ENCODE assay signal across 9 cellular contexts in genomic region chr19:2290441-2291184, GRCh38. TPM values are rescaled to one million over a fixed set of nuclear protein-coding genes. Genes with fewer than 3 reads are reported as not detected.
DNase-seq lines count a peak whose midpoint lies in the region; ATAC-seq and TF ChIP-seq lines count a peak whose summit lies in the region.
"Had no signal": no experiment of that assay in that cellular context is flagged by ENCODE, and none has a peak within 500 bp of the region (broad histone marks: within the 10 kb centered on the region; RNA-seq: fewer than 3 reads in every experiment).

No MANE protein-coding gene starts in this region.

- H2AFZ ChIP-seq in GM23248: no peak overlapping the region

- no peaks in the 10 kb centered on the region for H3K36me3 ChIP-seq in GM23248 (ENCODE audit: low read depth)
- no peaks in the 10 kb centered on the region for H3K36me3 ChIP-seq in brain microvascular endothelial cell (replicated peaks)

- H3K4me1 ChIP-seq in GM23248 (ENCODE audit: insufficient read depth) (peaks cover 9% of the 10 kb centered on the region), mononuclear cell (ENCODE audit: insufficient read depth, low read length) (peaks cover 71% of the 10 kb centered on the region)

- no peak overlapping the region for H3K9ac ChIP-seq in GM23248

- H3K4me2 ChIP-seq in GM23248 (ENCODE audit: unreplicated experiment): peak overlapping the region; percentile 68

- peak overlapping the region in 1 of 2 donors; percentile 68 for H3K27ac Mint-ChIP-seq in activated naive CD4-positive, alpha-beta T cell treated with anti-CD3 and anti-CD28 coated beads, Interleukin-2, amount 50 U/mL, for 72 hours

- TF ChIP-seq POLR2A in GM18505 (IDR thresholded peaks at IDR 0.05; ENCODE audit: borderline replicate concordance, extremely low read depth, insufficient read depth, insufficient read length): no peak

- in situ Hi-C loops in GM23248 (cut with MboI): no loop called here
- in situ Hi-C loops in brain microvascular endothelial cell (cut with HindIII; ENCODE audit: low pct_ligation_motif_present, low sequenced_read_pairs): no loop called here

- no peaks in the 10 kb centered on the region for H3K9me3 Mint-ChIP-seq in activated naive CD4-positive, alpha-beta T cell treated with anti-CD3 and anti-CD28 coated beads, Interleukin-2, amount 50 U/mL, for 72 hours

- peak; percentile 2 to 29 for ATAC-seq in activated naive CD4-positive, alpha-beta T cell treated with anti-CD3 and anti-CD28 coated beads, Interleukin-2, amount 50 U/mL, for 72 hours
- ATAC-seq in GM18505 (IDR thresholded peaks at IDR 0.05; ENCODE audit: unreplicated experiment): no peak

- peak overlapping the region; percentile 51; the same call in 1 of the 2 replicates for H3K4me3 ChIP-seq in GM23248
- H3K4me3 ChIP-seq in mononuclear cell (ENCODE audit: low read length): peak overlapping the region; percentile 55
- no peak overlapping the region for H3K4me3 ChIP-seq in brain microvascular endothelial cell (ENCODE audit: low read depth, low read length)

- peaks cover 7% of the 10 kb centered on the region for H3F3A ChIP-seq in GM23248 (ENCODE audit: insufficient read depth)

- TF ChIP-seq CTCF in C4-2B (conservative IDR thresholded peaks at IDR 0.05) (no peak), brain microvascular endothelial cell (IDR thresholded peaks at IDR 0.05; ENCODE audit: low read depth, low read length, missing control alignments) (no peak)

- H3K27ac ChIP-seq in C4-2B (peak overlapping the region; percentile 24), GM23248 (no peak overlapping the region), brain microvascular endothelial cell (no peak overlapping the region)

- DNase-seq in GM23248: peak; percentile 25
- no peak for DNase-seq in activated naive CD4-positive, alpha-beta T cell treated with anti-CD3 and anti-CD28 coated beads, Interleukin-2, amount 50 U/mL, for 72 hours (ENCODE audit: low spot score in 2 of 2)
- DNase-seq in NCI-H510A treated with DMSO at 0.1 percent for 48 hours (lab: John Stamatoyannopoulos, UW): no peak
- DNase-seq in brain microvascular endothelial cell: no peak
- no peak for DNase-seq in NCI-H2107 (lab: John Stamatoyannopoulos, UW)

- H4K20me1 ChIP-seq in GM23248 (ENCODE audit: insufficient read depth): no peaks in the 10 kb centered on the region

- WGBS in GM23248 (ENCODE audit: low coverage in 1 of 2, low lambda C conversion rate in 2 of 2, missing lambda C conversion rate in 2 of 2), 2 experiments: 7 to 8% methylated on average over 58 to 81 of the region's 82 CpGs

- no peaks in the 10 kb centered on the region for H3K9me3 ChIP-seq in GM23248 (ENCODE audit: low read depth)
- H3K9me3 ChIP-seq in mononuclear cell (ENCODE audit: low read depth, low read length): no peaks in the 10 kb centered on the region

- H3K9me2 ChIP-seq in GM23248 (ENCODE audit: insufficient read depth): no peaks in the 10 kb centered on the region

- no peaks in the 10 kb centered on the region for H3K79me2 ChIP-seq in GM23248 (ENCODE audit: insufficient read depth)

- H3K27me3 ChIP-seq in GM23248 (replicated peaks; ENCODE audit: insufficient read depth) (peaks cover 30% of the 10 kb centered on the region), mononuclear cell (ENCODE audit: insufficient read depth, low read length) (no peaks in the 10 kb centered on the region), brain microvascular endothelial cell (replicated peaks) (peaks cover 46% of the 10 kb centered on the region)

- H3K36me3 Mint-ChIP-seq in activated naive CD4-positive, alpha-beta T cell treated with anti-CD3 and anti-CD28 coated beads, Interleukin-2, amount 50 U/mL, for 72 hours: no peaks in the 10 kb centered on the region

RNA-seq across cellular contexts. Expression of gene PEAK3, which starts 8.6 kb away (rescaled TPM):
- total RNA-seq in GM23248 (2014; rRNA removed; shearing (Covaris generic)): not detected in 2 replicates
- polyA plus RNA-seq in GM23248 (2016; fragmentation: Nextera tagmentation; extraction: Ambion mirVana): 0.19 TPM in 1 of 2 replicates, not detected in the other
- not detected for total RNA-seq in activated naive CD4-positive, alpha-beta T cell treated with anti-CD3 and anti-CD28 coated beads, Interleukin-2, amount 50 U/mL, for 72 hours
- total RNA-seq in mononuclear cell: 0.52 TPM
- total RNA-seq: glomerular endothelial cell had no signal

RNA-seq across cellular contexts. Expression of gene LINGO3, which starts 17.3 kb away (rescaled TPM):
- total RNA-seq in GM23248 (2014; rRNA removed; shearing (Covaris generic)): not detected in 2 replicates
- polyA plus RNA-seq in GM23248 (2016; fragmentation: Nextera tagmentation; extraction: Ambion mirVana): not detected in 2 replicates
- total RNA-seq in activated naive CD4-positive, alpha-beta T cell treated with anti-CD3 and anti-CD28 coated beads, Interleukin-2, amount 50 U/mL, for 72 hours: under 1 TPM in 1 of 2 donors, not detected in 1; 0.25 TPM
- 0.52 TPM for total RNA-seq in mononuclear cell
- total RNA-seq: glomerular endothelial cell had no signal

RNA-seq across cellular contexts. Expression of gene JSRP1, which starts 34.4 kb away (rescaled TPM):
- not detected in 2 replicates for total RNA-seq in GM23248 (2014; rRNA removed; shearing (Covaris generic))
- 0.41 TPM in 1 of 2 replicates, not detected in the other for polyA plus RNA-seq in GM23248 (2016; fragmentation: Nextera tagmentation; extraction: Ambion mirVana)
- under 1 TPM; 0.39 to 0.56 TPM for total RNA-seq in activated naive CD4-positive, alpha-beta T cell treated with anti-CD3 and anti-CD28 coated beads, Interleukin-2, amount 50 U/mL, for 72 hours
- not detected for total RNA-seq in mononuclear cell

RNA-seq across cellular contexts. Expression of gene LSM7, which starts 37.8 kb away (rescaled TPM):
- total RNA-seq in GM23248 (2014; rRNA removed; shearing (Covaris generic)): 87.0 and 118 TPM in 2 replicates
- polyA plus RNA-seq in GM23248 (2016; fragmentation: Nextera tagmentation; extraction: Ambion mirVana): 91.4 and 102 TPM in 2 replicates
- total RNA-seq in activated naive CD4-positive, alpha-beta T cell treated with anti-CD3 and anti-CD28 coated beads, Interleukin-2, amount 50 U/mL, for 72 hours: 100 to 1,000 TPM; 115 to 140 TPM
- total RNA-seq in mononuclear cell: 111 TPM

RNA-seq across cellular contexts. Expression of gene SPPL2B, which starts 37.9 kb away (rescaled TPM):
- total RNA-seq in GM23248 (2014; rRNA removed; shearing (Covaris generic)): 43.0 and 61.0 TPM in 2 replicates
- 38.6 and 38.9 TPM in 2 replicates for polyA plus RNA-seq in GM23248 (2016; fragmentation: Nextera tagmentation; extraction: Ambion mirVana)
- total RNA-seq in activated naive CD4-positive, alpha-beta T cell treated with anti-CD3 and anti-CD28 coated beads, Interleukin-2, amount 50 U/mL, for 72 hours: 10 to 100 TPM; 38.5 to 61.6 TPM
- 33.5 TPM for total RNA-seq in mononuclear cell
